ENCODE assay signal across 2 cellular contexts in the genomic region with DNA sequence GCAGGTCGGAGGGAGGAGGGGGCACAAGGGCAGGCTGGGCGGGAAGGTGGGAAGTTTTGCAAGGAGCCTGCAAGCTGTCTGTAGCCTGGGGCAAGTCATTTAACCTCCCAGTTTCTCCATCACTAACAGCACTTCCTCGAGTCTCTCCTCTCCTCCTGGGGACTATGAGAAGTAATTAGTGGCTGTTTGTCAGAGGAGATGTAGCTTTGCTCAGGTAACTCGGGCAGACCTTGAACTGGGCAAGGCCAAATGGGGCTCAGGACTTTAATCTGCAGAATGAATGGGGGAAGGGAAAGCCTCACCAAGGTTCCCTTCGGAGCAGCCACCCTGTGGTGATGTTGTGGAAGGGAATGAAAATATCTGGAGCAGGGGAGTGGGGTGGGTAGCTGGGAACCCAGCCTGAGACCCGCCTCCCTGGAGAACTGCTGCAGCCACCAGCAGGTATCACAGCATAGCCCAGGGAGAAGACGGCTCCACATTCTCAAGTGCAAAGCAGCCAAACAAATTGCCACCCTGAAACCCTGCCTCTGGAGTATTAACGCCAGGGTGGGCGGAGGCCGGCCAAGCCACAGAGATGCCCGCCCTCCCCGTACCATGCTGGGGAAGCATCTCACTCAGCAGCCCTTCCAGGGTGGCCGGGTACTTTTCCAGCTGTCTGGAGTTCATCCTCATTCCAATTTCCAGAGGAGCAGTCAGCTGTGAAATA.
TF ChIP-seq lines count a peak whose summit lies in the region.

No MANE protein-coding gene starts in this region.

TF ChIP-seq in HEK293T, 16 proteins besides CTCF, POLR2A, EP300 and RAD21:
- no peak for TF ChIP-seq HDGF (IDR thresholded peaks at IDR 0.05; ENCODE audit: borderline replicate concordance)
TF ChIP-seq in HEK293T: peak in this region for 0.

TF ChIP-seq in WTC11, 78 proteins besides CTCF, POLR2A, EP300 and RAD21:
- TF ChIP-seq, protein P1, sequence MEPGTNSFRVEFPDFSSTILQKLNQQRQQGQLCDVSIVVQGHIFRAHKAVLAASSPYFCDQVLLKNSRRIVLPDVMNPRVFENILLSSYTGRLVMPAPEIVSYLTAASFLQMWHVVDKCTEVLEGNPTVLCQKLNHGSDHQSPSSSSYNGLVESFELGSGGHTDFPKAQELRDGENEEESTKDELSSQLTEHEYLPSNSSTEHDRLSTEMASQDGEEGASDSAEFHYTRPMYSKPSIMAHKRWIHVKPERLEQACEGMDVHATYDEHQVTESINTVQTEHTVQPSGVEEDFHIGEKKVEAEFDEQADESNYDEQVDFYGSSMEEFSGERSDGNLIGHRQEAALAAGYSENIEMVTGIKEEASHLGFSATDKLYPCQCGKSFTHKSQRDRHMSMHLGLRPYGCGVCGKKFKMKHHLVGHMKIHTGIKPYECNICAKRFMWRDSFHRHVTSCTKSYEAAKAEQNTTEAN (CRISPR knock-in tag; IDR thresholded peaks at IDR 0.05): no peak
- no peak for TF ChIP-seq CREM (CRISPR knock-in tag; IDR thresholded peaks at IDR 0.05)
- TF ChIP-seq ZNF138 (CRISPR knock-in tag; conservative IDR thresholded peaks at IDR 0.05): no peak
- TF ChIP-seq, protein P2, sequence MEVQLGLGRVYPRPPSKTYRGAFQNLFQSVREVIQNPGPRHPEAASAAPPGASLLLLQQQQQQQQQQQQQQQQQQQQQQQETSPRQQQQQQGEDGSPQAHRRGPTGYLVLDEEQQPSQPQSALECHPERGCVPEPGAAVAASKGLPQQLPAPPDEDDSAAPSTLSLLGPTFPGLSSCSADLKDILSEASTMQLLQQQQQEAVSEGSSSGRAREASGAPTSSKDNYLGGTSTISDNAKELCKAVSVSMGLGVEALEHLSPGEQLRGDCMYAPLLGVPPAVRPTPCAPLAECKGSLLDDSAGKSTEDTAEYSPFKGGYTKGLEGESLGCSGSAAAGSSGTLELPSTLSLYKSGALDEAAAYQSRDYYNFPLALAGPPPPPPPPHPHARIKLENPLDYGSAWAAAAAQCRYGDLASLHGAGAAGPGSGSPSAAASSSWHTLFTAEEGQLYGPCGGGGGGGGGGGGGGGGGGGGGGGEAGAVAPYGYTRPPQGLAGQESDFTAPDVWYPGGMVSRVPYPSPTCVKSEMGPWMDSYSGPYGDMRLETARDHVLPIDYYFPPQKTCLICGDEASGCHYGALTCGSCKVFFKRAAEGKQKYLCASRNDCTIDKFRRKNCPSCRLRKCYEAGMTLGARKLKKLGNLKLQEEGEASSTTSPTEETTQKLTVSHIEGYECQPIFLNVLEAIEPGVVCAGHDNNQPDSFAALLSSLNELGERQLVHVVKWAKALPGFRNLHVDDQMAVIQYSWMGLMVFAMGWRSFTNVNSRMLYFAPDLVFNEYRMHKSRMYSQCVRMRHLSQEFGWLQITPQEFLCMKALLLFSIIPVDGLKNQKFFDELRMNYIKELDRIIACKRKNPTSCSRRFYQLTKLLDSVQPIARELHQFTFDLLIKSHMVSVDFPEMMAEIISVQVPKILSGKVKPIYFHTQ (CRISPR knock-in tag; IDR thresholded peaks at IDR 0.05): no peak
- TF ChIP-seq, protein P3, sequence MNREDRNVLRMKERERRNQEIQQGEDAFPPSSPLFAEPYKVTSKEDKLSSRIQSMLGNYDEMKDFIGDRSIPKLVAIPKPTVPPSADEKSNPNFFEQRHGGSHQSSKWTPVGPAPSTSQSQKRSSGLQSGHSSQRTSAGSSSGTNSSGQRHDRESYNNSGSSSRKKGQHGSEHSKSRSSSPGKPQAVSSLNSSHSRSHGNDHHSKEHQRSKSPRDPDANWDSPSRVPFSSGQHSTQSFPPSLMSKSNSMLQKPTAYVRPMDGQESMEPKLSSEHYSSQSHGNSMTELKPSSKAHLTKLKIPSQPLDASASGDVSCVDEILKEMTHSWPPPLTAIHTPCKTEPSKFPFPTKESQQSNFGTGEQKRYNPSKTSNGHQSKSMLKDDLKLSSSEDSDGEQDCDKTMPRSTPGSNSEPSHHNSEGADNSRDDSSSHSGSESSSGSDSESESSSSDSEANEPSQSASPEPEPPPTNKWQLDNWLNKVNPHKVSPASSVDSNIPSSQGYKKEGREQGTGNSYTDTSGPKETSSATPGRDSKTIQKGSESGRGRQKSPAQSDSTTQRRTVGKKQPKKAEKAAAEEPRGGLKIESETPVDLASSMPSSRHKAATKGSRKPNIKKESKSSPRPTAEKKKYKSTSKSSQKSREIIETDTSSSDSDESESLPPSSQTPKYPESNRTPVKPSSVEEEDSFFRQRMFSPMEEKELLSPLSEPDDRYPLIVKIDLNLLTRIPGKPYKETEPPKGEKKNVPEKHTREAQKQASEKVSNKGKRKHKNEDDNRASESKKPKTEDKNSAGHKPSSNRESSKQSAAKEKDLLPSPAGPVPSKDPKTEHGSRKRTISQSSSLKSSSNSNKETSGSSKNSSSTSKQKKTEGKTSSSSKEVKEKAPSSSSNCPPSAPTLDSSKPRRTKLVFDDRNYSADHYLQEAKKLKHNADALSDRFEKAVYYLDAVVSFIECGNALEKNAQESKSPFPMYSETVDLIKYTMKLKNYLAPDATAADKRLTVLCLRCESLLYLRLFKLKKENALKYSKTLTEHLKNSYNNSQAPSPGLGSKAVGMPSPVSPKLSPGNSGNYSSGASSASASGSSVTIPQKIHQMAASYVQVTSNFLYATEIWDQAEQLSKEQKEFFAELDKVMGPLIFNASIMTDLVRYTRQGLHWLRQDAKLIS (CRISPR knock-in tag; IDR thresholded peaks at IDR 0.05; ENCODE audit: borderline replicate concordance): no peak
- TF ChIP-seq, protein P4, sequence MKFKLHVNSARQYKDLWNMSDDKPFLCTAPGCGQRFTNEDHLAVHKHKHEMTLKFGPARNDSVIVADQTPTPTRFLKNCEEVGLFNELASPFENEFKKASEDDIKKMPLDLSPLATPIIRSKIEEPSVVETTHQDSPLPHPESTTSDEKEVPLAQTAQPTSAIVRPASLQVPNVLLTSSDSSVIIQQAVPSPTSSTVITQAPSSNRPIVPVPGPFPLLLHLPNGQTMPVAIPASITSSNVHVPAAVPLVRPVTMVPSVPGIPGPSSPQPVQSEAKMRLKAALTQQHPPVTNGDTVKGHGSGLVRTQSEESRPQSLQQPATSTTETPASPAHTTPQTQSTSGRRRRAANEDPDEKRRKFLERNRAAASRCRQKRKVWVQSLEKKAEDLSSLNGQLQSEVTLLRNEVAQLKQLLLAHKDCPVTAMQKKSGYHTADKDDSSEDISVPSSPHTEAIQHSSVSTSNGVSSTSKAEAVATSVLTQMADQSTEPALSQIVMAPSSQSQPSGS (CRISPR knock-in tag; IDR thresholded peaks at IDR 0.05; ENCODE audit: borderline replicate concordance, low read depth): no peak
- TF ChIP-seq ZNF423 (CRISPR knock-in tag; IDR thresholded peaks at IDR 0.05): no peak
- TF ChIP-seq NR2C2 (CRISPR knock-in tag; IDR thresholded peaks at IDR 0.05): no peak
- TF ChIP-seq NFE2L1 (CRISPR knock-in tag; IDR thresholded peaks at IDR 0.05): no peak
- TF ChIP-seq NFATC4 (CRISPR knock-in tag; IDR thresholded peaks at IDR 0.05): no peak
- no peak for TF ChIP-seq ELF4 (CRISPR knock-in tag; IDR thresholded peaks at IDR 0.05; ENCODE audit: low read depth)
- TF ChIP-seq, protein P5, sequence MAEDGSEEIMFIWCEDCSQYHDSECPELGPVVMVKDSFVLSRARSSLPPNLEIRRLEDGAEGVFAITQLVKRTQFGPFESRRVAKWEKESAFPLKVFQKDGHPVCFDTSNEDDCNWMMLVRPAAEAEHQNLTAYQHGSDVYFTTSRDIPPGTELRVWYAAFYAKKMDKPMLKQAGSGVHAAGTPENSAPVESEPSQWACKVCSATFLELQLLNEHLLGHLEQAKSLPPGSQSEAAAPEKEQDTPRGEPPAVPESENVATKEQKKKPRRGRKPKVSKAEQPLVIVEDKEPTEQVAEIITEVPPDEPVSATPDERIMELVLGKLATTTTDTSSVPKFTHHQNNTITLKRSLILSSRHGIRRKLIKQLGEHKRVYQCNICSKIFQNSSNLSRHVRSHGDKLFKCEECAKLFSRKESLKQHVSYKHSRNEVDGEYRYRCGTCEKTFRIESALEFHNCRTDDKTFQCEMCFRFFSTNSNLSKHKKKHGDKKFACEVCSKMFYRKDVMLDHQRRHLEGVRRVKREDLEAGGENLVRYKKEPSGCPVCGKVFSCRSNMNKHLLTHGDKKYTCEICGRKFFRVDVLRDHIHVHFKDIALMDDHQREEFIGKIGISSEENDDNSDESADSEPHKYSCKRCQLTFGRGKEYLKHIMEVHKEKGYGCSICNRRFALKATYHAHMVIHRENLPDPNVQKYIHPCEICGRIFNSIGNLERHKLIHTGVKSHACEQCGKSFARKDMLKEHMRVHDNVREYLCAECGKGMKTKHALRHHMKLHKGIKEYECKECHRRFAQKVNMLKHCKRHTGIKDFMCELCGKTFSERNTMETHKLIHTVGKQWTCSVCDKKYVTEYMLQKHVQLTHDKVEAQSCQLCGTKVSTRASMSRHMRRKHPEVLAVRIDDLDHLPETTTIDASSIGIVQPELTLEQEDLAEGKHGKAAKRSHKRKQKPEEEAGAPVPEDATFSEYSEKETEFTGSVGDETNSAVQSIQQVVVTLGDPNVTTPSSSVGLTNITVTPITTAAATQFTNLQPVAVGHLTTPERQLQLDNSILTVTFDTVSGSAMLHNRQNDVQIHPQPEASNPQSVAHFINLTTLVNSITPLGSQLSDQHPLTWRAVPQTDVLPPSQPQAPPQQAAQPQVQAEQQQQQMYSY (CRISPR knock-in tag; IDR thresholded peaks at IDR 0.05): no peak
- TF ChIP-seq, protein P6, sequence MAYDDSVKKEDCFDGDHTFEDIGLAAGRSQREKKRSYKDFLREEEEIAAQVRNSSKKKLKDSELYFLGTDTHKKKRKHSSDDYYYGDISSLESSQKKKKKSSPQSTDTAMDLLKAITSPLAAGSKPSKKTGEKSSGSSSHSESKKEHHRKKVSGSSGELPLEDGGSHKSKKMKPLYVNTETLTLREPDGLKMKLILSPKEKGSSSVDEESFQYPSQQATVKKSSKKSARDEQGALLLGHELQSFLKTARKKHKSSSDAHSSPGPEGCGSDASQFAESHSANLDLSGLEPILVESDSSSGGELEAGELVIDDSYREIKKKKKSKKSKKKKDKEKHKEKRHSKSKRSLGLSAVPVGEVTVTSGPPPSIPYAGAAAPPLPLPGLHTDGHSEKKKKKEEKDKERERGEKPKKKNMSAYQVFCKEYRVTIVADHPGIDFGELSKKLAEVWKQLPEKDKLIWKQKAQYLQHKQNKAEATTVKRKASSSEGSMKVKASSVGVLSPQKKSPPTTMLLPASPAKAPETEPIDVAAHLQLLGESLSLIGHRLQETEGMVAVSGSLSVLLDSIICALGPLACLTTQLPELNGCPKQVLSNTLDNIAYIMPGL (CRISPR knock-in tag; IDR thresholded peaks at IDR 0.05): no peak
- TF ChIP-seq, protein P7, sequence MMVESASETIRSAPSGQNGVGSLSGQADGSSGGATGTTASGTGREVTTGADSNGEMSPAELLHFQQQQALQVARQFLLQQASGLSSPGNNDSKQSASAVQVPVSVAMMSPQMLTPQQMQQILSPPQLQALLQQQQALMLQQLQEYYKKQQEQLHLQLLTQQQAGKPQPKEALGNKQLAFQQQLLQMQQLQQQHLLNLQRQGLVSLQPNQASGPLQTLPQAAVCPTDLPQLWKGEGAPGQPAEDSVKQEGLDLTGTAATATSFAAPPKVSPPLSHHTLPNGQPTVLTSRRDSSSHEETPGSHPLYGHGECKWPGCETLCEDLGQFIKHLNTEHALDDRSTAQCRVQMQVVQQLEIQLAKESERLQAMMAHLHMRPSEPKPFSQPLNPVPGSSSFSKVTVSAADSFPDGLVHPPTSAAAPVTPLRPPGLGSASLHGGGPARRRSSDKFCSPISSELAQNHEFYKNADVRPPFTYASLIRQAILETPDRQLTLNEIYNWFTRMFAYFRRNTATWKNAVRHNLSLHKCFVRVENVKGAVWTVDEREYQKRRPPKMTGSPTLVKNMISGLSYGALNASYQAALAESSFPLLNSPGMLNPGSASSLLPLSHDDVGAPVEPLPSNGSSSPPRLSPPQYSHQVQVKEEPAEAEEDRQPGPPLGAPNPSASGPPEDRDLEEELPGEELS (CRISPR knock-in tag; IDR thresholded peaks at IDR 0.05): no peak
- TF ChIP-seq TP53 (CRISPR knock-in tag; IDR thresholded peaks at IDR 0.05): no peak
- TF ChIP-seq, protein P8, sequence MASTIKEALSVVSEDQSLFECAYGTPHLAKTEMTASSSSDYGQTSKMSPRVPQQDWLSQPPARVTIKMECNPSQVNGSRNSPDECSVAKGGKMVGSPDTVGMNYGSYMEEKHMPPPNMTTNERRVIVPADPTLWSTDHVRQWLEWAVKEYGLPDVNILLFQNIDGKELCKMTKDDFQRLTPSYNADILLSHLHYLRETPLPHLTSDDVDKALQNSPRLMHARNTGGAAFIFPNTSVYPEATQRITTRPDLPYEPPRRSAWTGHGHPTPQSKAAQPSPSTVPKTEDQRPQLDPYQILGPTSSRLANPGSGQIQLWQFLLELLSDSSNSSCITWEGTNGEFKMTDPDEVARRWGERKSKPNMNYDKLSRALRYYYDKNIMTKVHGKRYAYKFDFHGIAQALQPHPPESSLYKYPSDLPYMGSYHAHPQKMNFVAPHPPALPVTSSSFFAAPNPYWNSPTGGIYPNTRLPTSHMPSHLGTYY (CRISPR knock-in tag; IDR thresholded peaks at IDR 0.05): no peak
- TF ChIP-seq, protein P9, sequence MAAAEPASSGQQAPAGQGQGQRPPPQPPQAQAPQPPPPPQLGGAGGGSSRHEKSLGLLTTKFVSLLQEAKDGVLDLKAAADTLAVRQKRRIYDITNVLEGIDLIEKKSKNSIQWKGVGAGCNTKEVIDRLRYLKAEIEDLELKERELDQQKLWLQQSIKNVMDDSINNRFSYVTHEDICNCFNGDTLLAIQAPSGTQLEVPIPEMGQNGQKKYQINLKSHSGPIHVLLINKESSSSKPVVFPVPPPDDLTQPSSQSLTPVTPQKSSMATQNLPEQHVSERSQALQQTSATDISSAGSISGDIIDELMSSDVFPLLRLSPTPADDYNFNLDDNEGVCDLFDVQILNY (CRISPR knock-in tag; IDR thresholded peaks at IDR 0.05): no peak
- no peak for TF ChIP-seq RELA (CRISPR knock-in tag; IDR thresholded peaks at IDR 0.05; ENCODE audit: borderline replicate concordance)
TF ChIP-seq in WTC11: peak in this region for 0.
